8 cellular contexts compared by ENCODE assay signal in genomic region chr10:78047314-78047891, GRCh38. TPM values are rescaled to one million over a fixed set of nuclear protein-coding genes. Genes with fewer than 3 reads are reported as not detected.
DNase-seq lines count a peak whose midpoint lies in the region; ATAC-seq, FAIRE-seq and TF ChIP-seq lines count a peak whose summit lies in the region.

No MANE protein-coding gene starts in this region.

- H3K4me3 Mint-ChIP-seq in activated B cell treated with CpG ODN at 0.5 μM for 24 hours: no peak overlapping the region

- H3K36me3 Mint-ChIP-seq in activated B cell treated with CpG ODN at 0.5 μM for 24 hours (ENCODE audit: low read depth): peaks cover 19% of the 10 kb centered on the region

- H3K9ac ChIP-seq in mammary epithelial cell (ENCODE audit: insufficient read depth, low read length): no peak overlapping the region
- no peak overlapping the region for H3K9ac ChIP-seq in kidney (ENCODE audit: low read length in 2 of 2)

- H3K27me3 Mint-ChIP-seq in activated B cell treated with CpG ODN at 0.5 μM for 24 hours: no peaks in the 10 kb centered on the region

- no TSS peak for BruUV-seq in mammary epithelial cell (replicated peaks; lab: Mats Ljungman, UMichigan)

- H3K4me2 ChIP-seq in mammary epithelial cell (ENCODE audit: insufficient read depth, low read depth, low read length): no peak overlapping the region

- H3K27ac ChIP-seq in mammary epithelial cell (ENCODE audit: insufficient read depth, low read depth, low read length) (no peak overlapping the region), kidney (ENCODE audit: low read depth in 2 of 2, low read length in 2 of 2) (no peak overlapping the region)

- no peaks in the 10 kb centered on the region for H3K9me3 Mint-ChIP-seq in activated B cell treated with CpG ODN at 0.5 μM for 24 hours

- H3K27me3 ChIP-seq in mammary epithelial cell (ENCODE audit: insufficient read depth, low read length): no peaks in the 10 kb centered on the region

- DNase-seq in ELR (ENCODE audit: low read depth) (peak; percentile 86), NCI-H2171 treated with DMSO at 0.1 percent for 48 hours (lab: John Stamatoyannopoulos, UW) (peak; percentile 77), activated B cell treated with CpG ODN at 0.5 μM for 24 hours (peak; percentile 63), mammary epithelial cell (peak; percentile 53), kidney (peak; percentile 89)
- DNase-seq in stimulated activated CD4-positive, alpha-beta T cell treated with anti-CD3 and anti-CD28 coated beads, Interleukin-1b, Interleukin-23, amount 100 ng/mL, for 48 hours: peak; percentile 78

- FAIRE-seq in kidney (lab: Jason Lieb, UNC): no peak

- ATAC-seq in HG02798 (IDR thresholded peaks at IDR 0.05; ENCODE audit: poor library complexity, unreplicated experiment) (peak; percentile 53), activated B cell treated with CpG ODN at 0.5 μM for 24 hours (ENCODE audit: low read depth) (peak; percentile 74), HG02642 (IDR thresholded peaks at IDR 0.05; ENCODE audit: poor library complexity, unreplicated experiment) (no peak)

- dilution Hi-C loops in mammary epithelial cell (cut with HindIII; ENCODE audit: low sequenced_read_pairs): loop anchor here (5.0 to 10.0 kb wide), 7 partner anchors 257 to 1145 kb away; no protein-coding TSS in a partner anchor

- no peak overlapping the region for H2AFZ ChIP-seq in mammary epithelial cell (ENCODE audit: low read depth, low read length)

- H3K9me3 ChIP-seq in mammary epithelial cell (replicated peaks; ENCODE audit: insufficient read depth, low read length) (no peaks in the 10 kb centered on the region), kidney (ENCODE audit: control insufficient read depth in 1 of 2, low read length in 2 of 2) (no peaks in the 10 kb centered on the region)

- H3K4me1 Mint-ChIP-seq in activated B cell treated with CpG ODN at 0.5 μM for 24 hours: peaks cover 22% of the 10 kb centered on the region

- H3K27ac Mint-ChIP-seq in activated B cell treated with CpG ODN at 0.5 μM for 24 hours: no peak overlapping the region

- intact Hi-C loops in activated B cell treated with CpG ODN at 0.5 μM for 24 hours (cut with micrococcal nuclease): loop anchor here (1.0 to 10.0 kb wide), 8 partner anchors 167 to 1148 kb away; partner anchors contain the start of gene ZMIZ1
- intact Hi-C loops in mammary epithelial cell (cut with micrococcal nuclease): loop anchor here (1.0 to 5.0 kb wide), 10 partner anchors 164 to 1148 kb away; partner anchors contain the start of gene ZMIZ1
- intact Hi-C loops in kidney (cut with DNase I): loop anchor here (10.0 kb wide), 1 partner anchor 1147 kb away; no protein-coding TSS in a partner anchor

- H3K4me1 ChIP-seq in mammary epithelial cell (ENCODE audit: insufficient read depth, low read length) (no peaks in the 10 kb centered on the region), kidney (ENCODE audit: control insufficient read depth in 1 of 2, insufficient read depth in 1 of 2, low read depth in 1 of 2, low read length in 2 of 2) (peaks cover 4% of the 10 kb centered on the region in 2 donors)

- H4K20me1 ChIP-seq in mammary epithelial cell (ENCODE audit: insufficient read depth, low read length): peaks cover 8% of the 10 kb centered on the region

- H3K36me3 ChIP-seq in mammary epithelial cell (ENCODE audit: insufficient read depth, low read length) (peaks cover 7% of the 10 kb centered on the region), kidney (ENCODE audit: control insufficient read depth in 1 of 2, insufficient read depth in 2 of 2, low read length in 2 of 2) (no peaks in the 10 kb centered on the region)

- in situ Hi-C loops in mammary epithelial cell (cut with MboI; ENCODE audit: low sequenced_read_pairs in 2 of 2): loop anchor here (10.0 kb wide), 1 partner anchor 1147 kb away; no protein-coding TSS in a partner anchor

- CTCF ChIA-PET in activated B cell treated with CpG ODN at 0.5 μM for 24 hours (lab: Charles Lee): interaction anchor here (0.6 to 6.0 kb wide), 18 partner anchors 11 to 1326 kb away, joined by 3 to 99 read pairs (median 3); partner anchors contain the start of gene POLR3A
- CTCF ChIA-PET in mammary epithelial cell (lab: Charles Lee; ENCODE audit: low non-redundant PET): interaction anchor here (0.6 to 0.7 kb wide), 7 partner anchors 48 to 1155 kb away, joined by 3 to 4 read pairs (median 3); no protein-coding TSS in a partner anchor

- H3K79me2 ChIP-seq in mammary epithelial cell (ENCODE audit: insufficient read depth, low read length): no peaks in the 10 kb centered on the region

- H3K4me3 ChIP-seq in mammary epithelial cell (replicated peaks in 1 of 3; ENCODE audit: insufficient read depth in 1 of 3, low read depth in 2 of 3, low read length in 3 of 3): no peak overlapping the region
- no peak overlapping the region for H3K4me3 ChIP-seq in kidney (ENCODE audit: low read length in 2 of 2)

- WGBS in mammary epithelial cell (ENCODE audit: low coverage, missing lambda C conversion rate): 24% methylated on average over 13 of the region's 13 CpGs

- POLR2A ChIA-PET in activated B cell treated with CpG ODN at 0.5 μM for 24 hours (lab: Charles Lee): interaction anchor here (0.7 to 1.1 kb wide), 2 partner anchors 28 to 1147 kb away, joined by 3 to 5 read pairs; no protein-coding TSS in a partner anchor

- TF ChIP-seq CTCF in activated B cell treated with CpG ODN at 0.5 μM for 24 hours (IDR thresholded peaks at IDR 0.05): peak; percentile 45
- peak; percentile 92 for TF ChIP-seq CTCF in mammary epithelial cell (conservative IDR thresholded peaks at IDR 0.05 in 1 of 2, IDR thresholded peaks at IDR 0.05 in 1 of 2; ENCODE audit: extremely low read depth in 1 of 2, insufficient read depth in 1 of 2, low read depth in 1 of 2, low read length in 2 of 2)
- TF ChIP-seq CTCF in kidney (IDR thresholded peaks at IDR 0.05; ENCODE audit: borderline replicate concordance, extremely low read depth, insufficient read depth): peak; percentile 95

RNA-seq across cellular contexts. Expression of gene RPS24, which starts 13.7 kb away (rescaled TPM):
- total RNA-seq in activated B cell treated with CpG ODN at 0.5 μM for 24 hours (2,004 and 2,355 TPM in 2 replicates), mammary epithelial cell (1,000 to 10,000 TPM; 1,075 to 1,343 TPM), kidney (1,088 TPM)
- polyA plus RNA-seq in mammary epithelial cell (3,275 TPM), kidney (ENCODE audit: insufficient read depth, low read depth, low replicate concordance) (3,199 TPM)
- polyA minus RNA-seq in mammary epithelial cell: 684 TPM

RNA-seq across cellular contexts. Expression of gene POLR3A, which starts 18.1 kb away (rescaled TPM):
- 17.0 and 20.3 TPM in 2 replicates for total RNA-seq in activated B cell treated with CpG ODN at 0.5 μM for 24 hours
- 10 to 100 TPM; 20.8 to 21.2 TPM for total RNA-seq in mammary epithelial cell
- 12.5 TPM for polyA plus RNA-seq in mammary epithelial cell
- polyA minus RNA-seq in mammary epithelial cell: 31.3 TPM
- 13.3 TPM for total RNA-seq in kidney
- 4.9 TPM for polyA plus RNA-seq in kidney (ENCODE audit: insufficient read depth, low read depth, low replicate concordance)

Comparison
In these comparisons a context has a peak if more than half of its experiments do, and no peak if none do; other contexts are left out.
1. CTCF ChIP-seq: peak in every context shown above with its lines; median percentile 95 in kidney; 92 in mammary epithelial cell; 45 in activated B cell treated with CpG ODN at 0.5 μM for 24 hours.